21 cellular contexts compared by ENCODE assay signal in the genomic region with DNA sequence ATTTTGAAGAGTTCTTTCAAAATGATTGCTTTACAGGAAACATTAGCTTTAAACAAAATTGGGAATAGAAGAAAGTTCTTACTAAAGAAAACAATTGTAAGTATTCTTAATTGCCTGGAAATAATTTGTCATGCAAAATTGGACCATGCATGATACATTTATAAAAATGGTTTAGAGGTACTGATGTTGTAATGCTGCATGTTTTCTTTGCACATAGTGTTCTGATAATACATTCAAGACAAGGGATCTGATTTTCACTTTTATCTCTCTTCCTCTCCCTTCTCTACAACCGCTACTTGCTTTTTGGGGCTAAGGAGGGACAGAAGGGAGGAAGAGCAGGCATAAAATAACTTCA.
"Had no signal": no experiment of that assay in that cellular context is flagged by ENCODE, and none has a peak within 500 bp of the region (broad histone marks: within the 10 kb centered on the region; RNA-seq: fewer than 3 reads in every experiment).

No MANE protein-coding gene starts in this region.

- H3K4me3 Mint-ChIP-seq: activated CD8-positive, alpha-beta T cell treated with anti-CD3 and anti-CD28 coated beads for 36 hours; activated naive CD4-positive, alpha-beta T cell treated with anti-CD3 and anti-CD28 coated beads, Interleukin-2, amount 50 U/mL, for 24 hours; activated T-cell treated with anti-CD3 and anti-CD28 coated beads, Interleukin-2, amount 50 U/mL, for 4 hours; brain; effector memory CD8-positive, alpha-beta T cell; nephron had no signal

- DNase-seq: activated CD4-positive, alpha-beta T cell treated with anti-CD3 and anti-CD28 coated beads for 4 hours; activated CD8-positive, alpha-beta T cell treated with anti-CD3 and anti-CD28 coated beads for 36 hours; activated effector memory CD4-positive, alpha-beta T cell treated with anti-CD3 and anti-CD28 coated beads, Interleukin-2, amount 50 U/mL, for 16 hours; activated T-cell treated with anti-CD3 and anti-CD28 coated beads, Interleukin-2, amount 50 U/mL, for 4 hours; amniotic stem cell; cerebellar nuclear complex; dermis blood vessel endothelial cell; effector memory CD8-positive, alpha-beta T cell; gastrocnemius medialis; occipital lobe; sigmoid colon; stimulated activated CD4-positive, alpha-beta T cell treated with anti-CD3 and anti-CD28 coated beads, Interleukin-12 subunit alpha, Interleukin-12 subunit beta, amount 100 ng/mL, for 4 hours; stimulated activated CD4-positive, alpha-beta T cell treated with anti-CD3 and anti-CD28 coated beads, Interleukin-2, amount 100 ng/mL, for 24 hours; stomach; T-helper 2 cell; thyroid gland had no signal

- H3K27me3 ChIP-seq: gastrocnemius medialis, sigmoid colon, SJSA1, stomach, thyroid gland had no signal

- H3K27ac Mint-ChIP-seq: activated CD8-positive, alpha-beta T cell treated with anti-CD3 and anti-CD28 coated beads for 36 hours; activated naive CD4-positive, alpha-beta T cell treated with anti-CD3 and anti-CD28 coated beads, Interleukin-2, amount 50 U/mL, for 24 hours; brain; effector memory CD8-positive, alpha-beta T cell had no signal

- H3K36me3 Mint-ChIP-seq: activated naive CD4-positive, alpha-beta T cell treated with anti-CD3 and anti-CD28 coated beads, Interleukin-2, amount 50 U/mL, for 24 hours; brain had no signal

- H3K27me3 Mint-ChIP-seq: activated CD8-positive, alpha-beta T cell treated with anti-CD3 and anti-CD28 coated beads for 36 hours; activated naive CD4-positive, alpha-beta T cell treated with anti-CD3 and anti-CD28 coated beads, Interleukin-2, amount 50 U/mL, for 24 hours; brain; effector memory CD8-positive, alpha-beta T cell had no signal

- ATAC-seq: activated CD8-positive, alpha-beta T cell treated with anti-CD3 and anti-CD28 coated beads for 36 hours; activated T-cell treated with anti-CD3 and anti-CD28 coated beads, Interleukin-2, amount 50 U/mL, for 4 hours; effector memory CD8-positive, alpha-beta T cell had no signal

- H3K9me3 ChIP-seq: gastrocnemius medialis, prostate gland, sigmoid colon, SJSA1, stomach, thyroid gland had no signal

- H3K9me3 Mint-ChIP-seq: activated naive CD4-positive, alpha-beta T cell treated with anti-CD3 and anti-CD28 coated beads, Interleukin-2, amount 50 U/mL, for 24 hours; nephron had no signal

- H3K4me3 ChIP-seq: gastrocnemius medialis, prostate gland, sigmoid colon, SJSA1, stomach, thyroid gland had no signal

- H3K36me3 ChIP-seq: gastrocnemius medialis, prostate gland, sigmoid colon, SJSA1, stomach, thyroid gland had no signal

- H3K4me1 ChIP-seq: prostate gland, sigmoid colon, SJSA1 had no signal

- H3K4me1 Mint-ChIP-seq: activated naive CD4-positive, alpha-beta T cell treated with anti-CD3 and anti-CD28 coated beads, Interleukin-2, amount 50 U/mL, for 24 hours had no signal

- H3K27ac ChIP-seq: prostate gland, SJSA1, stomach had no signal
